ENCODE assay signal across 21 cellular contexts in genomic region chr9:13447551-13448422, GRCh38.
DNase-seq lines count a peak whose midpoint lies in the region; ATAC-seq, FAIRE-seq and TF ChIP-seq lines count a peak whose summit lies in the region.
"Had no signal": no experiment of that assay in that cellular context is flagged by ENCODE, and none has a peak within 500 bp of the region (broad histone marks: within the 10 kb centered on the region; RNA-seq: fewer than 3 reads in every experiment).

No MANE protein-coding gene starts in this region.

- DNase-seq in G401 (ENCODE audit: low spot score) (peak; percentile 22), NCI-H446 treated with DMSO at 0.1 percent for 48 hours (lab: John Stamatoyannopoulos, UW) (peak; percentile 79), H1 (ENCODE audit: low read depth in 1 of 2, low spot score in 2 of 2) (no peak), lung microvascular endothelial cell (ENCODE audit: low read depth in 2 of 2) (peak; percentile 45 to 50), EL (no peak), omental fat pad (ENCODE audit: low spot score) (no peak), Ammon's horn (ENCODE audit: low spot score) (no peak)
- DNase-seq: activated effector memory CD4-positive, alpha-beta T cell treated with Interleukin-2 at 50 U/mL for 16 hours; amygdala; Caco-2; MG63; NCI-H2107; NK-92 treated with Interleukin-12 subunit alpha and Interleukin-12 subunit beta, amount 100 ng/mL, for 24 hours; stimulated activated CD4-positive, alpha-beta T cell treated with anti-CD3 and anti-CD28 coated beads, Interleukin-4, amount 100 ng/mL, for 24 hours; stimulated activated CD8-positive, alpha-beta memory T cell treated with anti-CD3 and anti-CD28 coated beads, Interleukin-4, amount 100 ng/mL, for 48 hours; T-helper 17 cell; thyroid gland had no signal

- H3K4ac ChIP-seq in H1 (replicated peaks; ENCODE audit: insufficient read length, low read depth, low read length), result no peak overlapping the region

- TF ChIP-seq POLR2A in H1 (IDR thresholded peaks at IDR 0.05; ENCODE audit: control extremely low read depth in 1 of 2, low read depth in 2 of 2, low read length in 2 of 2), result no peak

- H3K27ac ChIP-seq in H1 (ENCODE audit: low read depth, low read length), result no peak overlapping the region
- H3K27ac ChIP-seq: thyroid gland had no signal

- in situ Hi-C loops in G401 (cut with HindIII; ENCODE audit: low sequenced_read_pairs), result no loop called here

- H2BK15ac ChIP-seq in H1 (ENCODE audit: low read length), result no peak overlapping the region

- H2BK120ac ChIP-seq in H1 (replicated peaks; ENCODE audit: low read depth, low read length), result no peak overlapping the region

- H2AFZ ChIP-seq in H1 (ENCODE audit: low read length), result no peak overlapping the region

- no peaks in the 10 kb centered on the region for H3K9me3 ChIP-seq in H1 (ENCODE audit: insufficient read depth in 2 of 2, low read depth in 1 of 2, low read length in 1 of 2)
- H3K9me3 ChIP-seq: Caco-2, MG63, thyroid gland had no signal

- H4K8ac ChIP-seq in H1 (ENCODE audit: extremely low read depth, insufficient read depth, low read length), result no peak overlapping the region

- H3K27me3 ChIP-seq in H1 (replicated peaks in 1 of 4; ENCODE audit: control insufficient read depth in 3 of 4, extremely low read depth in 1 of 4, insufficient read depth in 3 of 4, low read length in 3 of 4), result no peaks in the 10 kb centered on the region
- H3K27me3 ChIP-seq: thyroid gland had no signal

- H2BK12ac ChIP-seq in H1 (ENCODE audit: low read depth, low read length), result no peak overlapping the region

- TF ChIP-seq EP300 in H1 (IDR thresholded peaks at IDR 0.05; ENCODE audit: borderline replicate concordance in 1 of 2, low read depth in 2 of 2, low read length in 2 of 2), result no peak

- CTCF ChIA-PET in H1 (lab: Charles Lee; ENCODE audit: partially characterized antibody), result interaction anchor here (0.8 to 1.7 kb wide), 2 partner anchors 20 to 23 kb away, joined by 3 to 6 read pairs; no protein-coding TSS in a partner anchor

- H3K9ac ChIP-seq in H1 (replicated peaks in 1 of 4; ENCODE audit: extremely low read depth in 1 of 4, low read depth in 3 of 4, low read length in 3 of 4), result no peak overlapping the region

- no peak overlapping the region for H2AK5ac ChIP-seq in H1 (ENCODE audit: low read depth, low read length)

- H3K4me1 ChIP-seq in H1 (replicated peaks in 1 of 4; ENCODE audit: control insufficient read depth in 3 of 4, insufficient read depth in 4 of 4, low read length in 3 of 4), result peaks cover 0 to 8% (median 5%) of the 10 kb centered on the region in 4 experiments; a peak in 3 of 7 replicates
- H3K4me1 ChIP-seq: Caco-2, thyroid gland had no signal

- H3K4me3 ChIP-seq in H1 (ENCODE audit: extremely low read depth in 1 of 4, insufficient read depth in 2 of 4, low read depth in 3 of 4, low read length in 4 of 4), result no peak overlapping the region
- H3K4me3 ChIP-seq: MG63, thyroid gland had no signal

- H4K5ac ChIP-seq in H1 (ENCODE audit: insufficient read length, low read depth, low read length), result no peak overlapping the region

- no peak for ATAC-seq in GM18502 (IDR thresholded peaks at IDR 0.05; ENCODE audit: poor library complexity, unreplicated experiment)
- no peak for ATAC-seq in omental fat pad (ENCODE audit: low FRiP score)
- ATAC-seq: activated CD4-positive, CD25-positive, alpha-beta regulatory T cell treated with anti-CD3 and anti-CD28 coated beads, Interleukin-2, amount 50 U/mL, for 24 hours; T-helper 17 cell had no signal

- no peak overlapping the region for H3K23ac ChIP-seq in H1 (ENCODE audit: insufficient read length)

- TF ChIP-seq CTCF in H1 (IDR thresholded peaks at IDR 0.05; ENCODE audit: control extremely low read depth in 1 of 3, insufficient read depth in 1 of 3, low read depth in 1 of 3, low read length in 3 of 3) (no peak), omental fat pad (IDR thresholded peaks at IDR 0.05) (no peak)

- H3K79me2 ChIP-seq in H1 (ENCODE audit: control insufficient read depth in 1 of 2, insufficient read depth in 2 of 2, low read length in 2 of 2), result no peaks in the 10 kb centered on the region

- no peaks in the 10 kb centered on the region for H3K79me1 ChIP-seq in H1 (ENCODE audit: low read depth, low read length)

- no peaks in the 10 kb centered on the region for H3K36me3 ChIP-seq in H1 (ENCODE audit: control insufficient read depth in 2 of 4, insufficient read depth in 4 of 4, low read length in 3 of 4)
- H3K36me3 ChIP-seq: MG63, thyroid gland had no signal

- H4K20me1 ChIP-seq in H1 (replicated peaks in 1 of 2; ENCODE audit: control insufficient read depth in 1 of 2, insufficient read depth in 2 of 2, low read length in 2 of 2), result no peaks in the 10 kb centered on the region

- H2BK20ac ChIP-seq in H1 (ENCODE audit: low read length), result no peak overlapping the region

- FAIRE-seq in H1 (lab: Jason Lieb, UNC), result peak; percentile 28
- FAIRE-seq: GM18507, GM19239 had no signal

- H3K18ac ChIP-seq in H1 (ENCODE audit: extremely low read depth, low read length), result no peak overlapping the region

- no peak overlapping the region for H3K56ac ChIP-seq in H1 (replicated peaks; ENCODE audit: insufficient read length, low read depth, low read length)

- POLR2A ChIA-PET in H1 (lab: Charles Lee; ENCODE audit: partially characterized antibody), result interaction anchor here (0.8 kb wide), 1 partner anchor 457 kb away, joined by 4 read pairs; no protein-coding TSS in a partner anchor

- TF ChIP-seq RAD21 in H1 (IDR thresholded peaks at IDR 0.05 in 1 of 2, conservative IDR thresholded peaks at IDR 0.05 in 1 of 2; ENCODE audit: low read depth in 2 of 2, low read length in 2 of 2), result no peak

- WGBS in H1 (ENCODE audit: extremely low coverage in 1 of 2, insufficient coverage in 1 of 2, insufficient read length in 1 of 2, insufficient replicate concordance in 2 of 2, low coverage in 1 of 2, low lambda C conversion rate in 2 of 2, missing lambda C conversion rate in 1 of 2), 2 experiments, result 70% methylated on average over 4 of the region's 4 CpGs; no CpG with 5 or more reads in 1 of the 2 experiments

- no peak overlapping the region for H2BK5ac ChIP-seq in H1 (ENCODE audit: low read depth, low read length)

- H3K14ac ChIP-seq in H1 (ENCODE audit: insufficient read length), result no peak overlapping the region

- no peak overlapping the region for H4K91ac ChIP-seq in H1 (replicated peaks; ENCODE audit: insufficient read length, low read length)

- no peak overlapping the region for H3K4me2 ChIP-seq in H1 (ENCODE audit: insufficient read depth in 1 of 2, low read depth in 2 of 2, low read length in 2 of 2)

- no peaks in the 10 kb centered on the region for H3K23me2 ChIP-seq in H1 (ENCODE audit: low read depth, low read length)

TF ChIP-seq in H1, 55 proteins besides CTCF, POLR2A, EP300 and RAD21:
- TF ChIP-seq ZNF274 (IDR thresholded peaks at IDR 0.05; ENCODE audit: borderline replicate concordance, extremely low read depth, low read length), result no peak
- TF ChIP-seq SUZ12 (IDR thresholded peaks at IDR 0.05; ENCODE audit: low read length), result no peak
- TF ChIP-seq KDM5A (IDR thresholded peaks at IDR 0.05; ENCODE audit: low read length), result no peak
- no peak for TF ChIP-seq PHF8 (conservative IDR thresholded peaks at IDR 0.05; ENCODE audit: low read depth, low read length)

Comparison
In these comparisons a context has a peak if more than half of its experiments do, and no peak if none do; other contexts are left out.
1. DNase-seq: peak in G401 (single experiment), NCI-H446 treated with DMSO at 0.1 percent for 48 hours (single experiment) and lung microvascular endothelial cell (2 of 2); none in H1 (0 of 2), EL (single experiment), omental fat pad (single experiment) and Ammon's horn (single experiment).